Comparison of ENCODE assay signal across 1 cellular context in the genomic region with DNA sequence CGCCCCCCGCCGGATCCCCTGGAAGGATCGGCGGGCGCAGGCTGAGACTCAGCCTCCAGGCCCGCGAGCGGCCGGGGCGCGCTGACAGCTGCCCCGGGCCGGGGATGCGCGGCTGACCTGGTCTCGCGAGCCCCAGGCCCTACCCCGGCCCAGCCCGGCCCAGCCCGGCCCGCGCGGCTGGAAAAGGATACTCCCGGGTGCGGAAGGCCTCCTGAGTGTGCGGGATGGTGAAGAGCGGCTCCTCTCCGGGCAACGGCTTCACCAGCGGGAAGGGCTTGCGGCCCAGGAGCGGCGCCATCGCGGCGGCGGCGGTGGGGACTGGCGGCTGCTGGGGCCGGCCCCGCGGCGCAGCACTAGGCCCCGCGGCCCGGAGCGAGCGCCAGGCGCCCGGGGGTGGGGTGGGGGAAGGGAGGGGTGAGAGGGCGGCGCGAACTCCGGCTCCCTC.
TF ChIP-seq lines count a peak whose summit lies in the region.

No MANE protein-coding gene starts in this region.

TF ChIP-seq in HepG2, 621 proteins besides CTCF, POLR2A, EP300 and RAD21 (continued from another document):
- TF ChIP-seq ZHX2 (IDR thresholded peaks at IDR 0.05; ENCODE audit: low read depth) (no peak), ZHX2 (CRISPR knock-in tag; IDR thresholded peaks at IDR 0.05; ENCODE audit: borderline replicate concordance) (peak; percentile 49; the same call in 1 of the 2 replicates), TMF1 (CRISPR knock-in tag; IDR thresholded peaks at IDR 0.05; ENCODE audit: low read depth) (peak; percentile 47; the same call in 1 of the 2 replicates), RNF2 (conservative IDR thresholded peaks at IDR 0.05; ENCODE audit: low read depth) (no peak), MAF1 (CRISPR knock-in tag; IDR thresholded peaks at IDR 0.05; ENCODE audit: borderline replicate concordance) (0 out of 2 replicates have a peak, but pooled peaks have one; percentile 18), RARG (CRISPR knock-in tag; IDR thresholded peaks at IDR 0.05; ENCODE audit: low read depth) (no peak), CAMTA2 (CRISPR knock-in tag; IDR thresholded peaks at IDR 0.05; ENCODE audit: borderline replicate concordance) (no peak), MTF1 (CRISPR knock-in tag; IDR thresholded peaks at IDR 0.05) (peak; percentile 53; the same call in 1 of the 2 replicates), MEIS2 (CRISPR knock-in tag; IDR thresholded peaks at IDR 0.05) (peak; percentile 60; the same call in 1 of the 2 replicates), CENPT (CRISPR knock-in tag; IDR thresholded peaks at IDR 0.05; ENCODE audit: low read depth) (0 out of 2 replicates have a peak, but pooled peaks have one; percentile 45), RBFOX2 (IDR thresholded peaks at IDR 0.05; ENCODE audit: low read depth, low read length) (peak; percentile 84), CERS6 (CRISPR knock-in tag; IDR thresholded peaks at IDR 0.05) (no peak), BCL6 (CRISPR knock-in tag; IDR thresholded peaks at IDR 0.05) (no peak), POLR2AphosphoS2 (IDR thresholded peaks at IDR 0.05; ENCODE audit: low read depth, low read length) (no peak), TBX3 (IDR thresholded peaks at IDR 0.05; ENCODE audit: borderline replicate concordance) (no peak), ZFY (CRISPR knock-in tag; IDR thresholded peaks at IDR 0.05) (peak; percentile 93), SCMH1 (CRISPR knock-in tag; IDR thresholded peaks at IDR 0.05; ENCODE audit: borderline replicate concordance) (no peak)
